Comparison of ENCODE assay signal across 9 cellular contexts in genomic region chr20:43590036-43590391, GRCh38. TPM values are rescaled to one million over a fixed set of nuclear protein-coding genes. Genes with fewer than 3 reads are reported as not detected.
DNase-seq lines count a peak whose midpoint lies in the region; TF ChIP-seq lines count a peak whose summit lies in the region.
"Had no signal": no experiment of that assay in that cellular context is flagged by ENCODE, and none has a peak within 500 bp of the region (broad histone marks: within the 10 kb centered on the region; RNA-seq: fewer than 3 reads in every experiment).

No MANE protein-coding gene starts in this region.

- H4K20me1 ChIP-seq in GM23248 (ENCODE audit: insufficient read depth) (no peaks in the 10 kb centered on the region), SU-DHL-6 (ENCODE audit: low read depth, low read length) (no peaks in the 10 kb centered on the region)

- H3K27me3 ChIP-seq in AG04450 (ENCODE audit: control insufficient read depth, insufficient read depth, low read length) = no peaks in the 10 kb centered on the region
- H3K27me3 ChIP-seq in GM23248 (replicated peaks; ENCODE audit: insufficient read depth) = no peaks in the 10 kb centered on the region
- no peaks in the 10 kb centered on the region for H3K27me3 ChIP-seq in SU-DHL-6 (ENCODE audit: low read length)

- H3K36me3 Mint-ChIP-seq in neural crest cell (ENCODE audit: low read depth) = peaks cover 8% of the 10 kb centered on the region

- H3K4me2 ChIP-seq in GM23248 (ENCODE audit: unreplicated experiment) (peak overlapping the region; percentile 80), SU-DHL-6 (ENCODE audit: low read depth, low read length, poor library complexity, severe bottlenecking) (peak overlapping the region; percentile 98)

- H3K9me3 ChIP-seq in AG04450 (ENCODE audit: control insufficient read depth, insufficient read depth, low read length) (no peaks in the 10 kb centered on the region), GM23248 (ENCODE audit: low read depth) (no peaks in the 10 kb centered on the region), SU-DHL-6 (ENCODE audit: insufficient read depth, low read length) (no peaks in the 10 kb centered on the region)

- in situ Hi-C loops in GM23248 (cut with MboI) = no loop called here

- H3K9me2 ChIP-seq in GM23248 (ENCODE audit: insufficient read depth) (no peaks in the 10 kb centered on the region), SU-DHL-6 (replicated peaks; ENCODE audit: insufficient read depth, low read length) (no peaks in the 10 kb centered on the region)

- H3K4me3 ChIP-seq in AG04450 (ENCODE audit: low read depth, low read length) = peak overlapping the region; percentile 93
- H3K4me3 ChIP-seq in GM23248 = peak overlapping the region; percentile 94
- H3K4me3 ChIP-seq in SU-DHL-6 (ENCODE audit: insufficient read depth, low read length, poor library complexity, severe bottlenecking) = peak overlapping the region; percentile 92
- peak overlapping the region; percentile 73 for H3K4me3 ChIP-seq in epithelial cell of proximal tubule (ENCODE audit: low read depth, low read length)

- H3K9me3 Mint-ChIP-seq in neural crest cell = no peaks in the 10 kb centered on the region

- H3K79me2 ChIP-seq in GM23248 (ENCODE audit: insufficient read depth) = peaks cover 28% of the 10 kb centered on the region
- H3K79me2 ChIP-seq in SU-DHL-6 (ENCODE audit: insufficient read depth, low read length) = peaks cover 9% of the 10 kb centered on the region

- 31 to 34% methylated on average over 9 of the region's 9 CpGs for WGBS in GM23248 (ENCODE audit: low coverage in 1 of 2, low lambda C conversion rate in 2 of 2, missing lambda C conversion rate in 2 of 2), 2 experiments

- no peaks in the 10 kb centered on the region for H3K36me3 ChIP-seq in GM23248 (ENCODE audit: low read depth)
- H3K36me3 ChIP-seq in SU-DHL-6 (ENCODE audit: low read length) = no peaks in the 10 kb centered on the region

- POLR2A ChIA-PET in AG04450 (lab: Yijun Ruan, JAX) = interaction anchor here (1.2 to 1.6 kb wide), 5 partner anchors 21 to 133 kb away, joined by 3 to 9 read pairs (median 6); partner anchors contain the start of gene SRSF6

- CTCF ChIA-PET in AG04450 (lab: Charles Lee) = interaction anchor here (2.8 kb wide), 1 partner anchor 52 kb away, joined by 19 read pairs; no protein-coding TSS in a partner anchor

- H2AFZ ChIP-seq in GM23248 (peak overlapping the region; percentile 96), SU-DHL-6 (ENCODE audit: low read depth, low read length, severe bottlenecking) (peak overlapping the region; percentile 98)

- peak overlapping the region; percentile 99 for H3K27ac Mint-ChIP-seq in neural crest cell (ENCODE audit: unreplicated experiment)

- DNase-seq in AG04450 (ENCODE audit: low read depth, low spot score) (no peak), GM23248 (no peak), epithelial cell of proximal tubule (ENCODE audit: low read depth) (no peak), neural crest cell (ENCODE audit: low read depth, low spot score) (no peak), UCSD-AML1 (lab: John Stamatoyannopoulos, UW; ENCODE audit: unreplicated experiment) (no peak), NCI-H1092 treated with DMSO at 0.1 percent for 48 hours (lab: John Stamatoyannopoulos, UW) (no peak)
- DNase-seq in central memory CD4-positive, alpha-beta T cell = no peak

- peak overlapping the region; percentile 95 for H3K4me3 Mint-ChIP-seq in neural crest cell

- no peaks in the 10 kb centered on the region for H3K27me3 Mint-ChIP-seq in neural crest cell (ENCODE audit: low read depth)

- H3F3A ChIP-seq in GM23248 (ENCODE audit: insufficient read depth) (no peaks in the 10 kb centered on the region), SU-DHL-6 (ENCODE audit: insufficient read depth) (no peaks in the 10 kb centered on the region)

- H3K27ac ChIP-seq in AG04450 (ENCODE audit: low read depth, low read length) (peak overlapping the region; percentile 47), GM23248 (peak overlapping the region; percentile 78), SU-DHL-6 (ENCODE audit: low read depth, low read length) (peak overlapping the region; percentile 70)

- 0 out of 2 replicates have a peak, but pooled peaks have one; percentile 1 for TF ChIP-seq CTCF in AG04450 (IDR thresholded peaks at IDR 0.05; ENCODE audit: low read depth, low read length)
- no peak for TF ChIP-seq CTCF in SU-DHL-6 (IDR thresholded peaks at IDR 0.05; ENCODE audit: insufficient read depth, low read length, poor library complexity, severe bottlenecking)
- no peak for TF ChIP-seq CTCF in epithelial cell of proximal tubule (conservative IDR thresholded peaks at IDR 0.05; ENCODE audit: low read depth, low read length)
- no peak for TF ChIP-seq CTCF in neural crest cell (conservative IDR thresholded peaks at IDR 0.05)

- peaks cover 21% of the 10 kb centered on the region for H3K4me1 Mint-ChIP-seq in neural crest cell

- H3K4me1 ChIP-seq in GM23248 (ENCODE audit: insufficient read depth) = peaks cover 14% of the 10 kb centered on the region

- H3K9ac ChIP-seq in GM23248 (peak overlapping the region; percentile 78), SU-DHL-6 (ENCODE audit: low read length) (peak overlapping the region; percentile 72)

RNA-seq across cellular contexts. Expression of gene IFT52, which starts 0.7 kb away (rescaled TPM):
- 47.7 and 53.2 TPM in 2 replicates for polyA plus RNA-seq in AG04450 (2011; rRNA removed)
- polyA minus RNA-seq in AG04450 (2011; rRNA and poly(A)+ RNA removed) = 46.7 and 63.0 TPM in 2 replicates
- 40.2 and 53.9 TPM in 2 replicates for total RNA-seq in GM23248 (2014; rRNA removed; shearing (Covaris generic))
- polyA plus RNA-seq in GM23248 (2016; fragmentation: Nextera tagmentation; extraction: Ambion mirVana) = 48.5 and 51.7 TPM in 2 replicates
- total RNA-seq in epithelial cell of proximal tubule = 19.8 and 21.2 TPM in 2 replicates
- 57.6 and 67.4 TPM in 2 replicates for total RNA-seq in neural crest cell

RNA-seq across cellular contexts. Expression of gene SGK2, which starts 31.2 kb away (rescaled TPM):
- polyA plus RNA-seq in AG04450 (2011; rRNA removed) (0.12 and 0.16 TPM in 2 replicates), GM23248 (2016; fragmentation: Nextera tagmentation; extraction: Ambion mirVana) (not detected in 2 replicates)
- 0.32 TPM in 1 of 2 replicates, not detected in the other for polyA minus RNA-seq in AG04450 (2011; rRNA and poly(A)+ RNA removed)
- not detected in 2 replicates for total RNA-seq in GM23248 (2014; rRNA removed; shearing (Covaris generic))
- total RNA-seq in epithelial cell of proximal tubule (5.9 and 9.8 TPM in 2 replicates), neural crest cell (1.0 and 1.6 TPM in 2 replicates)
- total RNA-seq: glomerular endothelial cell had no signal
